9 cellular contexts compared by ENCODE assay signal in genomic region chr16:30934827-30935557, GRCh38. TPM values are rescaled to one million over a fixed set of nuclear protein-coding genes. Genes with fewer than 3 reads are reported as not detected.
DNase-seq lines count a peak whose midpoint lies in the region; ATAC-seq and TF ChIP-seq lines count a peak whose summit lies in the region.
"Had no signal": no experiment of that assay in that cellular context is flagged by ENCODE, and none has a peak within 500 bp of the region (broad histone marks: within the 10 kb centered on the region; RNA-seq: fewer than 3 reads in every experiment).

No MANE protein-coding gene starts in this region.

- H3K9me3 ChIP-seq in neuronal stem cell (replicated peaks in 1 of 2; ENCODE audit: control insufficient read depth in 2 of 2, insufficient read depth in 1 of 2, low read depth in 1 of 2, low read length in 2 of 2) = no peaks in the 10 kb centered on the region
- H3K9me3 ChIP-seq: SJSA1 had no signal

- no peak overlapping the region for H2BK12ac ChIP-seq in neuronal stem cell (ENCODE audit: low read length)

- H3K4me2 ChIP-seq in neuronal stem cell (ENCODE audit: insufficient read depth, low read length, poor library complexity, severe bottlenecking) = no peak overlapping the region

- no CpG with 5 or more reads among the region's 12 CpGs for WGBS in neuronal stem cell (ENCODE audit: extremely low coverage in 2 of 2, insufficient read length in 2 of 2, insufficient replicate concordance in 1 of 2), 2 donors

- H2BK120ac ChIP-seq in neuronal stem cell (ENCODE audit: low read depth, low read length) = no peak overlapping the region

- H2BK5ac ChIP-seq in neuronal stem cell (ENCODE audit: low read length) = no peak overlapping the region

- DNase-seq in Caki2 (ENCODE audit: low read depth) (peak; percentile 74), HL-60 (ENCODE audit: low read depth in 1 of 2, low spot score in 1 of 2) (peak; percentile 64 to 73), epithelial cell of proximal tubule (ENCODE audit: low read depth) (no peak), omental fat pad (ENCODE audit: low spot score) (no peak), neuronal stem cell (ENCODE audit: low spot score) (no peak)

- H3K14ac ChIP-seq in neuronal stem cell (ENCODE audit: low read length) = no peak overlapping the region

- ATAC-seq in SK-N-SH treated with all-trans-retinoic acid at 6 μM for 48 hours (peak; percentile 83), omental fat pad (ENCODE audit: low FRiP score) (peak; percentile 41), HG02623 (IDR thresholded peaks at IDR 0.05; ENCODE audit: unreplicated experiment) (no peak), GM18520 (IDR thresholded peaks at IDR 0.05; ENCODE audit: unreplicated experiment) (no peak)

- no peak overlapping the region for H2AFZ ChIP-seq in neuronal stem cell (ENCODE audit: low read length)

- in situ Hi-C loops in Caki2 (cut with HindIII; ENCODE audit: low pct_unique_long_range_greater_than_20kb, low sequenced_read_pairs) = loop anchor here (25.0 kb wide), 1 partner anchor 173 kb away; the partner anchor contains the start of genes CFAP119 and RNF40

- no peaks in the 10 kb centered on the region for H3K27me3 ChIP-seq in HL-60 (ENCODE audit: insufficient read depth, poor library complexity, severe bottlenecking)
- H3K27me3 ChIP-seq in neuronal stem cell (ENCODE audit: control insufficient read depth in 3 of 3, insufficient read depth in 3 of 3, low read depth in 1 of 3, low read length in 3 of 3) = no peaks in the 10 kb centered on the region
- H3K27me3 ChIP-seq: SJSA1 had no signal

- H3K23ac ChIP-seq in neuronal stem cell (ENCODE audit: low read depth, low read length, poor library complexity) = no peak overlapping the region

- no peak overlapping the region for H4K8ac ChIP-seq in neuronal stem cell (ENCODE audit: low read depth, low read length)

- H4K91ac ChIP-seq in neuronal stem cell (ENCODE audit: low read depth, low read length, poor library complexity) = no peak overlapping the region

- peaks cover 4% of the 10 kb centered on the region for H3K79me1 ChIP-seq in neuronal stem cell (ENCODE audit: low read depth, low read length)

- peaks cover 53 to 80% of the 10 kb centered on the region in 2 donors for H3K36me3 ChIP-seq in neuronal stem cell (replicated peaks in 1 of 2; ENCODE audit: control insufficient read depth in 2 of 2, insufficient read depth in 2 of 2, low read length in 2 of 2)

- no peak overlapping the region for H2AK5ac ChIP-seq in neuronal stem cell (ENCODE audit: low read depth, low read length)

- H3K4me1 ChIP-seq in neuronal stem cell (ENCODE audit: control insufficient read depth in 2 of 2, insufficient read depth in 1 of 2, low read depth in 1 of 2, low read length in 2 of 2) = peaks cover 0 to 2% of the 10 kb centered on the region in 2 donors
- H3K4me1 ChIP-seq: SJSA1 had no signal

- H3K27ac ChIP-seq in HL-60 (replicated peaks) (no peak overlapping the region), neuronal stem cell (replicated peaks; ENCODE audit: low read length) (no peak overlapping the region)
- H3K27ac ChIP-seq: SJSA1 had no signal

- TF ChIP-seq CTCF in HL-60 (IDR thresholded peaks at IDR 0.05; ENCODE audit: insufficient read depth, low read length) = peak; percentile 70
- peak; percentile 73 for TF ChIP-seq CTCF in epithelial cell of proximal tubule (conservative IDR thresholded peaks at IDR 0.05; ENCODE audit: low read depth, low read length)
- TF ChIP-seq CTCF in omental fat pad (IDR thresholded peaks at IDR 0.05) = no peak

- no peak overlapping the region for H2BK15ac ChIP-seq in neuronal stem cell (ENCODE audit: low read length)

- H3K18ac ChIP-seq in neuronal stem cell (ENCODE audit: low read length) = no peak overlapping the region

- H3K4me3 ChIP-seq in HL-60 (replicated peaks; ENCODE audit: insufficient read depth, low read length) (no peak overlapping the region), epithelial cell of proximal tubule (ENCODE audit: low read depth, low read length) (no peak overlapping the region), neuronal stem cell (ENCODE audit: low read length in 2 of 2) (no peak overlapping the region)
- H3K4me3 ChIP-seq: SJSA1 had no signal

- H3K4ac ChIP-seq in neuronal stem cell (ENCODE audit: low read length) = no peak overlapping the region

- no peak overlapping the region for H3K9ac ChIP-seq in neuronal stem cell (ENCODE audit: low read depth, low read length, poor library complexity)

TF ChIP-seq in SK-N-SH treated with all-trans-retinoic acid at 6 μM for 48 hours, 23 proteins besides CTCF, POLR2A, EP300 and RAD21 (continues in another document):
- TF ChIP-seq ZFP3 (CRISPR knock-in tag; IDR thresholded peaks at IDR 0.05) = no peak
- TF ChIP-seq CSDC2 (CRISPR knock-in tag; IDR thresholded peaks at IDR 0.05) = no peak
- no peak for TF ChIP-seq BACH2 (CRISPR knock-in tag; IDR thresholded peaks at IDR 0.05; ENCODE audit: borderline replicate concordance)
- TF ChIP-seq ZFP30 (CRISPR knock-in tag; IDR thresholded peaks at IDR 0.05) = no peak
- TF ChIP-seq SNAI2 (CRISPR knock-in tag; IDR thresholded peaks at IDR 0.05) = no peak
- TF ChIP-seq, protein P1, sequence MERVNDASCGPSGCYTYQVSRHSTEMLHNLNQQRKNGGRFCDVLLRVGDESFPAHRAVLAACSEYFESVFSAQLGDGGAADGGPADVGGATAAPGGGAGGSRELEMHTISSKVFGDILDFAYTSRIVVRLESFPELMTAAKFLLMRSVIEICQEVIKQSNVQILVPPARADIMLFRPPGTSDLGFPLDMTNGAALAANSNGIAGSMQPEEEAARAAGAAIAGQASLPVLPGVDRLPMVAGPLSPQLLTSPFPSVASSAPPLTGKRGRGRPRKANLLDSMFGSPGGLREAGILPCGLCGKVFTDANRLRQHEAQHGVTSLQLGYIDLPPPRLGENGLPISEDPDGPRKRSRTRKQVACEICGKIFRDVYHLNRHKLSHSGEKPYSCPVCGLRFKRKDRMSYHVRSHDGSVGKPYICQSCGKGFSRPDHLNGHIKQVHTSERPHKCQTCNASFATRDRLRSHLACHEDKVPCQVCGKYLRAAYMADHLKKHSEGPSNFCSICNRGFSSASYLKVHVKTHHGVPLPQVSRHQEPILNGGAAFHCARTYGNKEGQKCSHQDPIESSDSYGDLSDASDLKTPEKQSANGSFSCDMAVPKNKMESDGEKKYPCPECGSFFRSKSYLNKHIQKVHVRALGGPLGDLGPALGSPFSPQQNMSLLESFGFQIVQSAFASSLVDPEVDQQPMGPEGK (CRISPR knock-in tag; IDR thresholded peaks at IDR 0.05; ENCODE audit: borderline replicate concordance) = no peak
- no peak for TF ChIP-seq GLIS3 (CRISPR knock-in tag; IDR thresholded peaks at IDR 0.05)
- TF ChIP-seq TCF4 (CRISPR knock-in tag; IDR thresholded peaks at IDR 0.05; ENCODE audit: borderline replicate concordance) = no peak
- no peak for TF ChIP-seq OSR1 (CRISPR knock-in tag; IDR thresholded peaks at IDR 0.05)
- no peak for TF ChIP-seq RARB (CRISPR knock-in tag; IDR thresholded peaks at IDR 0.05)
- TF ChIP-seq POU6F1 (CRISPR knock-in tag; IDR thresholded peaks at IDR 0.05; ENCODE audit: borderline replicate concordance, low read depth) = no peak
- no peak for TF ChIP-seq ZNF8 (CRISPR knock-in tag; IDR thresholded peaks at IDR 0.05)

RNA-seq across cellular contexts. Expression of gene FBXL19, which starts 11.6 kb away (rescaled TPM):
- total RNA-seq in Caki2 (2014; rRNA removed; shearing (Covaris generic); ENCODE audit: low replicate concordance) = 51.9 and 58.5 TPM in 2 replicates
- total RNA-seq in epithelial cell of proximal tubule = 35.6 and 65.3 TPM in 2 replicates
- total RNA-seq in omental fat pad = 1 to 10 TPM; 4.7 to 9.1 (median 6.9) TPM
- polyA plus RNA-seq in neuronal stem cell (2013, experiment 1 of 2) = 60.7 TPM
- polyA plus RNA-seq in neuronal stem cell (2013, experiment 2 of 2) = 57.8 TPM

RNA-seq across cellular contexts. Expression of gene ORAI3, which starts 13.9 kb away (rescaled TPM):
- 82.7 and 96.5 TPM in 2 replicates for total RNA-seq in Caki2 (2014; rRNA removed; shearing (Covaris generic); ENCODE audit: low replicate concordance)
- total RNA-seq in epithelial cell of proximal tubule = 10.4 and 37.6 TPM in 2 replicates
- 10 to 100 TPM; 15.5 to 42.6 (median 33.9) TPM for total RNA-seq in omental fat pad
- polyA plus RNA-seq in neuronal stem cell (2013, experiment 1 of 2) = 16.7 TPM
- 16.5 TPM for polyA plus RNA-seq in neuronal stem cell (2013, experiment 2 of 2)

RNA-seq across cellular contexts. Expression of gene SETD1A, which starts 22.6 kb away (rescaled TPM):
- total RNA-seq in Caki2 (2014; rRNA removed; shearing (Covaris generic); ENCODE audit: low replicate concordance) = 0.81 and 1.2 TPM in 2 replicates
- total RNA-seq in epithelial cell of proximal tubule (4.7 and 5.5 TPM in 2 replicates), omental fat pad (10 to 100 TPM in 2 of 4 donors, 1 to 10 TPM in 2; 5.3 to 13.6 (median 9.2) TPM)
- polyA plus RNA-seq in neuronal stem cell (2013, experiment 1 of 2) = 16.0 TPM
- 15.3 TPM for polyA plus RNA-seq in neuronal stem cell (2013, experiment 2 of 2)

RNA-seq across cellular contexts. Expression of gene CTF1, which starts 38.6 kb away (rescaled TPM):
- 0.84 and 2.9 TPM in 2 replicates for total RNA-seq in Caki2 (2014; rRNA removed; shearing (Covaris generic); ENCODE audit: low replicate concordance)
- 0.87 and 4.3 TPM in 2 replicates for total RNA-seq in epithelial cell of proximal tubule
- 1 to 10 TPM; 1.7 to 3.5 (median 2.3) TPM for total RNA-seq in omental fat pad
- polyA plus RNA-seq in neuronal stem cell (2013, experiment 1 of 2) = 3.7 TPM
- 4.2 TPM for polyA plus RNA-seq in neuronal stem cell (2013, experiment 2 of 2)

RNA-seq across cellular contexts. Expression of gene BCL7C, which starts 41.1 kb away (rescaled TPM):
- 154 and 157 TPM in 2 replicates for total RNA-seq in Caki2 (2014; rRNA removed; shearing (Covaris generic); ENCODE audit: low replicate concordance)
- total RNA-seq in epithelial cell of proximal tubule (57.6 and 79.1 TPM in 2 replicates), omental fat pad (10 to 100 TPM; 17.4 to 37.0 (median 22.2) TPM)
- 27.1 TPM for polyA plus RNA-seq in neuronal stem cell (2013, experiment 1 of 2)
- polyA plus RNA-seq in neuronal stem cell (2013, experiment 2 of 2) = 26.1 TPM

Comparison
In these comparisons a context has a peak if more than half of its experiments do, and no peak if none do; other contexts are left out.
1. DNase-seq: peak in Caki2 (single experiment) and HL-60 (2 of 2); none in epithelial cell of proximal tubule (single experiment), omental fat pad (single experiment) and neuronal stem cell (single experiment).
2. CTCF ChIP-seq: peak in HL-60 (single experiment) and epithelial cell of proximal tubule (single experiment); none in omental fat pad (0 of 3).
3. ATAC-seq: peak in SK-N-SH treated with all-trans-retinoic acid at 6 μM for 48 hours (single experiment) and omental fat pad (single experiment); none in HG02623 (single experiment) and GM18520 (single experiment).